8 cellular contexts compared by ENCODE assay signal in genomic region chr10:70656489-70656888, GRCh38. TPM values are rescaled to one million over a fixed set of nuclear protein-coding genes. Genes with fewer than 3 reads are reported as not detected.
DNase-seq lines count a peak whose midpoint lies in the region; ATAC-seq and TF ChIP-seq lines count a peak whose summit lies in the region.
"Had no signal": no experiment of that assay in that cellular context is flagged by ENCODE, and none has a peak within 500 bp of the region (broad histone marks: within the 10 kb centered on the region; RNA-seq: fewer than 3 reads in every experiment).

No MANE protein-coding gene starts in this region.

- peaks cover 11% of the 10 kb centered on the region for H3K9me3 ChIP-seq in WERI-Rb-1 (ENCODE audit: severe bottlenecking)
- H3K9me3 ChIP-seq: neutrophil had no signal

- CTCF ChIA-PET in activated CD8-positive, alpha-beta T cell treated with anti-CD3 and anti-CD28 coated beads, Interleukin-2, amount 10 ng/mL, durations not matched to agents 7 days and 5 days (lab: Charles Lee), result interaction anchor here (0.6 to 2.4 kb wide), 3 partner anchors 97 to 254 kb away, joined by 3 to 8 read pairs (median 3); no protein-coding TSS in a partner anchor

- H3K4me3 Mint-ChIP-seq in activated CD8-positive, alpha-beta T cell treated with anti-CD3 and anti-CD28 coated beads, Interleukin-2, amount 10 ng/mL, durations not matched to agents 7 days and 5 days, result no peak overlapping the region

- peaks cover 13% of the 10 kb centered on the region for H3K4me1 Mint-ChIP-seq in activated CD8-positive, alpha-beta T cell treated with anti-CD3 and anti-CD28 coated beads, Interleukin-2, amount 10 ng/mL, durations not matched to agents 7 days and 5 days (ENCODE audit: low read depth)

- peaks cover 10% of the 10 kb centered on the region for H3K27me3 Mint-ChIP-seq in activated CD8-positive, alpha-beta T cell treated with anti-CD3 and anti-CD28 coated beads, Interleukin-2, amount 10 ng/mL, durations not matched to agents 7 days and 5 days (ENCODE audit: low read depth)

- no peak for TF ChIP-seq CTCF in WERI-Rb-1 (IDR thresholded peaks at IDR 0.05; ENCODE audit: low read depth, low read length)

- H3K36me3 Mint-ChIP-seq in activated CD8-positive, alpha-beta T cell treated with anti-CD3 and anti-CD28 coated beads, Interleukin-2, amount 10 ng/mL, durations not matched to agents 7 days and 5 days (ENCODE audit: low read depth), result peaks cover 4% of the 10 kb centered on the region

- DNase-seq in activated CD8-positive, alpha-beta T cell treated with anti-CD3 and anti-CD28 coated beads, Interleukin-2, amount 10 ng/mL, durations not matched to agents 7 days and 5 days, result peak; percentile 46
- DNase-seq in hepatic stellate cell (ENCODE audit: low spot score), result peak; percentile 90
- DNase-seq in cerebellar cortex (ENCODE audit: low spot score), result no peak
- no peak for DNase-seq in WERI-Rb-1

- H3K27me3 ChIP-seq in WERI-Rb-1 (ENCODE audit: insufficient read depth, low read depth, severe bottlenecking), result no peaks in the 10 kb centered on the region
- H3K27me3 ChIP-seq: neutrophil had no signal

- no peak overlapping the region for H3K27ac Mint-ChIP-seq in activated CD8-positive, alpha-beta T cell treated with anti-CD3 and anti-CD28 coated beads, Interleukin-2, amount 10 ng/mL, durations not matched to agents 7 days and 5 days

- ATAC-seq in GM18868 (IDR thresholded peaks at IDR 0.05; ENCODE audit: unreplicated experiment), result peak; percentile 95
- ATAC-seq in HG03060 (IDR thresholded peaks at IDR 0.05; ENCODE audit: low read depth, unreplicated experiment), result peak; percentile 67
- peak; percentile 71 for ATAC-seq in activated CD8-positive, alpha-beta T cell treated with anti-CD3 and anti-CD28 coated beads, Interleukin-2, amount 10 ng/mL, durations not matched to agents 7 days and 5 days
- ATAC-seq in GM21619 (IDR thresholded peaks at IDR 0.05; ENCODE audit: unreplicated experiment), result no peak

- H3K36me3 ChIP-seq in WERI-Rb-1, result no peaks in the 10 kb centered on the region
- H3K36me3 ChIP-seq: neutrophil had no signal

- no peak overlapping the region for H3K27ac ChIP-seq in WERI-Rb-1
- H3K27ac ChIP-seq: neutrophil had no signal

- no peak overlapping the region for H3K4me3 ChIP-seq in WERI-Rb-1 (ENCODE audit: low read depth, low read length)

- POLR2A ChIA-PET in activated CD8-positive, alpha-beta T cell treated with anti-CD3 and anti-CD28 coated beads, Interleukin-2, amount 10 ng/mL, durations not matched to agents 7 days and 5 days (lab: Charles Lee), result no interaction called here

- no peaks in the 10 kb centered on the region for H3K9me3 Mint-ChIP-seq in activated CD8-positive, alpha-beta T cell treated with anti-CD3 and anti-CD28 coated beads, Interleukin-2, amount 10 ng/mL, durations not matched to agents 7 days and 5 days (ENCODE audit: insufficient read depth)

RNA-seq across cellular contexts. Expression of gene ADAMTS14, which starts 15.8 kb away (rescaled TPM):
- under 1 TPM in 1 of 2 experiments, not detected in 1; 0.05 TPM for total RNA-seq in activated CD8-positive, alpha-beta T cell treated with anti-CD3 and anti-CD28 coated beads, Interleukin-2, amount 10 ng/mL, durations not matched to agents 7 days and 5 days

RNA-seq across cellular contexts. Expression of gene PRF1, which starts 53.9 kb away (rescaled TPM):
- 100 to 1,000 TPM; 265 to 272 TPM for total RNA-seq in activated CD8-positive, alpha-beta T cell treated with anti-CD3 and anti-CD28 coated beads, Interleukin-2, amount 10 ng/mL, durations not matched to agents 7 days and 5 days

Comparison
In these comparisons a context has a peak if more than half of its experiments do, and no peak if none do; other contexts are left out.
1. DNase-seq: peak in activated CD8-positive, alpha-beta T cell treated with anti-CD3 and anti-CD28 coated beads, Interleukin-2, amount 10 ng/mL, durations not matched to agents 7 days and 5 days (single experiment) and hepatic stellate cell (single experiment); none in cerebellar cortex (single experiment) and WERI-Rb-1 (single experiment).